In the genomic region with DNA sequence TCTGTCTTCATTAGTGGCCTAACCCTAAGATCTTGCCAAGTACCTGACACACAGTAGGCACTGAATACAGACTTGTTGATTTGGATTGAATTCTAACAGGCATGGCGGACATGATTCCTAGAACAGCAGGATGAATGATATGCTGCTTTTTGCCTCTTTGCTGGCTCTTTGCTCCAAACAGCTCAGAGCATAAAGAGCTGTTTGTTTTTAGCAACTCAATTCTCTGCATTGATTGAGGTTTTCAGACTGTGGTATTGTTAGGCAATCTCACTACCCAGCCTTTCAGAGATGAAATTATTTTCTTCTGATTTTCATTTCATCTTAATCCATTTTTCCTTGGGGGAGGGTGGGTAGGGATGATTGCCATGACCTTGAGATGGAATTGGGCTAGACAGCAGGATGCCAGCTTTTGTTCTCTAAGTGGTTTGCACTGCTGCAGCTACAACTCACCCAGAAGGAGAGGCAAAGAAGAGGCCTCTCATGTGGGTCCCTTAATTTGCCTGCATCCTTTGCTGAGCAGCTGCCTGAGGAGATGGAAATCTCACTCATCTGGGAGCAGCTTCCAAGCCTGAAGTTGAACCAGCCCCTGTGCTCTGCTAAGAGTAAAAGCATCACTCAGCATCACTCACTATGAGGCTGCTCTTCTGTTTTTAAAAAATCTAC, we compare ENCODE assay signal across 18 cellular contexts. TPM values are rescaled to one million over a fixed set of nuclear protein-coding genes. Genes with fewer than 3 reads are reported as not detected.
DNase-seq lines count a peak whose midpoint lies in the region; ATAC-seq and TF ChIP-seq lines count a peak whose summit lies in the region.
"Had no signal": no experiment of that assay in that cellular context is flagged by ENCODE, and none has a peak within 500 bp of the region (broad histone marks: within the 10 kb centered on the region; RNA-seq: fewer than 3 reads in every experiment).

No MANE protein-coding gene starts in this region.

- no peak overlapping the region for H3K4me3 ChIP-seq in HUES64 (ENCODE audit: low read length)
- no peak overlapping the region for H3K4me3 ChIP-seq in Panc1 (ENCODE audit: low read depth in 2 of 2, low read length in 2 of 2)
- H3K4me3 ChIP-seq in neuronal stem cell (ENCODE audit: low read length in 2 of 2), result no peak overlapping the region
- H3K4me3 ChIP-seq: BLaER1, lung had no signal

- no peaks in the 10 kb centered on the region for H3K4me1 Mint-ChIP-seq in Calu3 (ENCODE audit: low read depth, unreplicated experiment)

- intact Hi-C loops in Panc1 (cut with micrococcal nuclease; ENCODE audit: unreplicated experiment) (no loop called here), Right ventricle myocardium superior (cut with DNase I) (no loop called here), Calu3 (cut with micrococcal nuclease; ENCODE audit: unreplicated experiment) (no loop called here)

- in situ Hi-C loops in Panc1 (cut with HindIII; ENCODE audit: low pct_unique_long_range_greater_than_20kb, low sequenced_read_pairs), result no loop called here

- no peak overlapping the region for H2AK5ac ChIP-seq in neuronal stem cell (ENCODE audit: low read depth, low read length)

- no peaks in the 10 kb centered on the region for H3K79me1 ChIP-seq in neuronal stem cell (ENCODE audit: low read depth, low read length)

- H3K4ac ChIP-seq in neuronal stem cell (ENCODE audit: low read length), result no peak overlapping the region

- H3K27ac Mint-ChIP-seq in Calu3 (ENCODE audit: unreplicated experiment), result no peak overlapping the region
- H3K27ac Mint-ChIP-seq: activated naive CD8-positive, alpha-beta T cell had no signal

- H2BK12ac ChIP-seq in neuronal stem cell (ENCODE audit: low read length), result no peak overlapping the region

- no peak overlapping the region for H2BK120ac ChIP-seq in neuronal stem cell (ENCODE audit: low read depth, low read length)

- H3K14ac ChIP-seq in neuronal stem cell (ENCODE audit: low read length), result no peak overlapping the region

- no peak overlapping the region for H4K91ac ChIP-seq in neuronal stem cell (ENCODE audit: low read depth, low read length, poor library complexity)

- H3K4me2 ChIP-seq in neuronal stem cell (ENCODE audit: insufficient read depth, low read length, poor library complexity, severe bottlenecking), result no peak overlapping the region
- H3K4me2 ChIP-seq: BLaER1 had no signal

- peaks cover 10% of the 10 kb centered on the region for H3K4me1 ChIP-seq in HUES64 (ENCODE audit: insufficient read depth, low read length)
- no peaks in the 10 kb centered on the region for H3K4me1 ChIP-seq in Panc1 (ENCODE audit: control insufficient read depth, insufficient read depth, low read length)
- H3K4me1 ChIP-seq in neuronal stem cell (ENCODE audit: control insufficient read depth in 2 of 2, insufficient read depth in 1 of 2, low read depth in 1 of 2, low read length in 2 of 2), result peaks cover 0 to 7% of the 10 kb centered on the region in 2 donors
- H3K4me1 ChIP-seq: BLaER1 had no signal

- H3K27me3 ChIP-seq in HUES64 (ENCODE audit: insufficient read depth, low read length) (no peaks in the 10 kb centered on the region), Panc1 (ENCODE audit: control insufficient read depth, insufficient read depth, low read length) (no peaks in the 10 kb centered on the region), neuronal stem cell (ENCODE audit: control insufficient read depth in 3 of 3, insufficient read depth in 3 of 3, low read depth in 1 of 3, low read length in 3 of 3) (no peaks in the 10 kb centered on the region)
- H3K27me3 ChIP-seq: BLaER1 had no signal

- no TSS peak for BruUV-seq in Panc1 (replicated peaks; lab: Mats Ljungman, UMichigan)
- BruUV-seq in Calu3 (replicated peaks; lab: Mats Ljungman, UMichigan), result no TSS peak

- H3K36me3 Mint-ChIP-seq in Calu3 (ENCODE audit: insufficient read depth, unreplicated experiment), result peaks cover 7% of the 10 kb centered on the region

- 100% methylated on average over 1 of the region's 1 CpG for WGBS in HUES64
- WGBS in neuronal stem cell (ENCODE audit: extremely low coverage in 2 of 2, insufficient read length in 2 of 2, insufficient replicate concordance in 1 of 2), 2 donors, result no CpG with 5 or more reads among the region's 1 CpG

- H3K36me3 ChIP-seq in HUES64 (ENCODE audit: insufficient read depth, low read length), result peaks cover 10% of the 10 kb centered on the region; the same call in 1 of the 2 replicates
- H3K36me3 ChIP-seq in Panc1 (ENCODE audit: control insufficient read depth, insufficient read depth, low read length), result no peaks in the 10 kb centered on the region
- H3K36me3 ChIP-seq in neuronal stem cell (replicated peaks in 1 of 2; ENCODE audit: control insufficient read depth in 2 of 2, insufficient read depth in 2 of 2, low read length in 2 of 2), result peaks cover 0 to 20% of the 10 kb centered on the region in 2 donors

- H4K8ac ChIP-seq in neuronal stem cell (ENCODE audit: low read depth, low read length), result no peak overlapping the region

- H3K9ac ChIP-seq in HUES64 (ENCODE audit: low read depth, low read length) (no peak overlapping the region), neuronal stem cell (ENCODE audit: low read depth, low read length, poor library complexity) (no peak overlapping the region)
- H3K9ac ChIP-seq: BLaER1 had no signal

- CTCF ChIA-PET in Panc1 (lab: Charles Lee), result no interaction called here
- CTCF ChIA-PET in Calu3 (lab: Charles Lee), result interaction anchor here (0.6 to 1.2 kb wide), 4 partner anchors 8 to 150 kb away, joined by 3 to 5 read pairs (median 4); no protein-coding TSS in a partner anchor

- H2BK5ac ChIP-seq in neuronal stem cell (ENCODE audit: low read length), result no peak overlapping the region

- POLR2A ChIA-PET in Panc1 (lab: Charles Lee), result no interaction called here

- H3K27ac ChIP-seq in HUES64 (ENCODE audit: low read depth, low read length) (peak overlapping the region; percentile 46; the same call in 1 of the 2 replicates), Panc1 (ENCODE audit: low read length) (no peak overlapping the region), neuronal stem cell (replicated peaks; ENCODE audit: low read length) (peak overlapping the region; percentile 10)
- H3K27ac ChIP-seq: BLaER1 had no signal

- no peaks in the 10 kb centered on the region for H3K9me3 Mint-ChIP-seq in Calu3 (ENCODE audit: low read depth, unreplicated experiment)
- H3K9me3 Mint-ChIP-seq: naive thymus-derived CD8-positive, alpha-beta T cell had no signal

- H2BK15ac ChIP-seq in neuronal stem cell (ENCODE audit: low read length), result no peak overlapping the region

- H3K9me3 ChIP-seq in HUES64 (ENCODE audit: insufficient read depth, low read depth, low read length) (no peaks in the 10 kb centered on the region), Panc1 (ENCODE audit: control insufficient read depth, insufficient read depth, low read depth, low read length) (no peaks in the 10 kb centered on the region), neuronal stem cell (replicated peaks in 1 of 2; ENCODE audit: control insufficient read depth in 2 of 2, insufficient read depth in 1 of 2, low read depth in 1 of 2, low read length in 2 of 2) (no peaks in the 10 kb centered on the region)
- H3K9me3 ChIP-seq: BLaER1 had no signal

- DNase-seq in Panc1 (ENCODE audit: low read depth, low spot score) (no peak), Right ventricle myocardium superior (no peak), neuronal stem cell (ENCODE audit: low spot score) (no peak), NCI-H2081 (lab: John Stamatoyannopoulos, UW) (no peak), Calu3 (no peak)
- DNase-seq: activated CD4-positive, alpha-beta T cell treated with anti-CD3 and anti-CD28 coated beads, Interleukin-2, amount 50 U/mL, for 4 hours; activated T-cell treated with anti-CD3 and anti-CD28 coated beads, Interleukin-2, amount 50 U/mL, for 1 hour; central memory CD4-positive, alpha-beta T cell; effector memory CD4-positive, alpha-beta T cell; naive thymus-derived CD8-positive, alpha-beta T cell; NCI-H2029 treated with DMSO at 0.1 percent for 48 hours; stimulated activated CD4-positive, alpha-beta T cell treated with anti-CD3 and anti-CD28 coated beads, Interleukin-1b, Interleukin-23, amount 100 ng/mL, for 48 hours had no signal

- H2AFZ ChIP-seq in neuronal stem cell (ENCODE audit: low read length), result no peak overlapping the region

- no peak overlapping the region for H3K18ac ChIP-seq in neuronal stem cell (ENCODE audit: low read length)

- H3K27me3 Mint-ChIP-seq in Calu3 (ENCODE audit: unreplicated experiment), result no peaks in the 10 kb centered on the region
- H3K27me3 Mint-ChIP-seq: activated naive CD8-positive, alpha-beta T cell; naive thymus-derived CD8-positive, alpha-beta T cell had no signal

- H3K23ac ChIP-seq in neuronal stem cell (ENCODE audit: low read depth, low read length, poor library complexity), result no peak overlapping the region

- no peak for TF ChIP-seq CTCF in Panc1 (IDR thresholded peaks at IDR 0.05)
- TF ChIP-seq CTCF in Calu3 (IDR thresholded peaks at IDR 0.05; ENCODE audit: unreplicated experiment), result no peak

- 0 out of 2 replicates have a peak, but pooled peaks have one; percentile 56 for ATAC-seq in Panc1
- peak; percentile 35 for ATAC-seq in Right ventricle myocardium superior (ENCODE audit: poor library complexity)
- ATAC-seq in HG03342 (IDR thresholded peaks at IDR 0.05; ENCODE audit: unreplicated experiment), result no peak
- no peak for ATAC-seq in GM21390 (IDR thresholded peaks at IDR 0.05; ENCODE audit: unreplicated experiment)
- ATAC-seq: naive thymus-derived CD8-positive, alpha-beta T cell had no signal

- no peak overlapping the region for H3K4me3 Mint-ChIP-seq in Calu3 (ENCODE audit: low read depth, unreplicated experiment)
- H3K4me3 Mint-ChIP-seq: activated naive CD8-positive, alpha-beta T cell; naive thymus-derived CD8-positive, alpha-beta T cell had no signal

RNA-seq across cellular contexts. Expression of a gene that starts 20.5 kb away (rescaled TPM):
- polyA plus RNA-seq in HUES64 (2013, experiment 1 of 2), result 102 TPM
- polyA plus RNA-seq in HUES64 (2013, experiment 2 of 2), result 93.8 TPM
- 155 TPM for total RNA-seq in Panc1 (2021; ENCODE audit: unreplicated experiment)
- polyA plus RNA-seq in Panc1 (2012; ENCODE audit: insufficient read length), result 196 TPM
- 46.5 TPM for total RNA-seq in Right ventricle myocardium superior
- polyA plus RNA-seq in neuronal stem cell (2013, experiment 1 of 2), result 102 TPM
- 102 TPM for polyA plus RNA-seq in neuronal stem cell (2013, experiment 2 of 2)
- total RNA-seq in Calu3 (2022), result 82.5 and 93.0 TPM in 2 replicates

RNA-seq across cellular contexts. Expression of a gene that starts 20.7 kb away (rescaled TPM):
- 13.2 TPM for polyA plus RNA-seq in HUES64 (2013, experiment 1 of 2)
- polyA plus RNA-seq in HUES64 (2013, experiment 2 of 2), result 22.6 TPM
- 22.1 TPM for total RNA-seq in Panc1 (2021; ENCODE audit: unreplicated experiment)
- polyA plus RNA-seq in Panc1 (2012; ENCODE audit: insufficient read length), result 20.0 TPM
- 11.3 TPM for total RNA-seq in Right ventricle myocardium superior
- 41.0 TPM for polyA plus RNA-seq in neuronal stem cell (2013, experiment 1 of 2)
- polyA plus RNA-seq in neuronal stem cell (2013, experiment 2 of 2), result 41.3 TPM
- total RNA-seq in Calu3 (2022), result 23.0 and 24.4 TPM in 2 replicates

Comparison
In these comparisons a context has a peak if more than half of its experiments do, and no peak if none do; other contexts are left out.
1. ATAC-seq: peak in Panc1 (single experiment) and Right ventricle myocardium superior (single experiment); none in HG03342 (single experiment) and GM21390 (single experiment).